Comparison of ENCODE assay signal across 8 cellular contexts in genomic region chr11:26331911-26332571, GRCh38. TPM values are rescaled to one million over a fixed set of nuclear protein-coding genes. Genes with fewer than 3 reads are reported as not detected.
DNase-seq lines count a peak whose midpoint lies in the region; ATAC-seq lines count a peak whose summit lies in the region.

Gene ANO3 (plus strand): TSS chr11:26332130. CDS start chr11:26332276, 146 bp downstream.

- peak; percentile 96 for ATAC-seq in GM19452 (IDR thresholded peaks at IDR 0.05; ENCODE audit: unreplicated experiment)
- ATAC-seq in HG03442 (IDR thresholded peaks at IDR 0.05; ENCODE audit: unreplicated experiment), result peak; percentile 97
- ATAC-seq in left colon, result peak; percentile 62
- ATAC-seq in effector memory CD8-positive, alpha-beta T cell (replicated peaks), result no peak

- DNase-seq in DMS79 treated with DMSO at 0.1 percent for 48 hours (lab: John Stamatoyannopoulos, UW) (peak; percentile 90), NCI-H748 (lab: John Stamatoyannopoulos, UW; ENCODE audit: unreplicated experiment) (peak; percentile 96), cerebellum (ENCODE audit: low spot score) (peak; percentile 35), left colon (peak; percentile 18 to 50), substantia nigra (lab: John Stamatoyannopoulos, UW) (peak in 37 of 49 donors; percentile 0 to 46 (median 20))
- no peak for DNase-seq in effector memory CD8-positive, alpha-beta T cell

- intact Hi-C loops in left colon (cut with DNase I, micrococcal nuclease), result no loop called here

- peaks cover 0 to 7% of the 10 kb centered on the region in 2 donors for H3K9me3 Mint-ChIP-seq in effector memory CD8-positive, alpha-beta T cell

- no peaks in the 10 kb centered on the region for H3K36me3 Mint-ChIP-seq in effector memory CD8-positive, alpha-beta T cell (ENCODE audit: insufficient read depth)

- no peak within 1 kb of the TSS for H3K27ac ChIP-seq in substantia nigra (ENCODE audit: low read depth, low read length, poor library complexity, severe bottlenecking)

- no peak within 1 kb of the TSS for H3K4me3 Mint-ChIP-seq in effector memory CD8-positive, alpha-beta T cell

- no peak within 1 kb of the TSS for H3K27ac Mint-ChIP-seq in effector memory CD8-positive, alpha-beta T cell

- no peaks in the 10 kb centered on the region for H3K27me3 Mint-ChIP-seq in effector memory CD8-positive, alpha-beta T cell

- H3K4me1 Mint-ChIP-seq in effector memory CD8-positive, alpha-beta T cell (ENCODE audit: low read depth in 2 of 2), result no peaks in the 10 kb centered on the region

RNA-seq across cellular contexts. Expression of gene ANO3, which starts in this region (rescaled TPM):
- total RNA-seq in cerebellum (0.45 TPM), left colon (under 1 TPM; 0.09 to 0.36 TPM)

Comparison
In these comparisons a context has a peak if more than half of its experiments do, and no peak if none do; other contexts are left out.
1. Peak in DNase-seq in cerebellum; RNA of the gene not detected or under 1 TPM.
2. Peak in DNase-seq and ATAC-seq in left colon; RNA of the gene not detected or under 1 TPM.
3. DNase-seq: peak in DMS79 treated with DMSO at 0.1 percent for 48 hours (single experiment), NCI-H748 (single experiment) and substantia nigra (37 of 49); none in effector memory CD8-positive, alpha-beta T cell (0 of 3).